ENCODE assay signal across 21 cellular contexts in the genomic region with DNA sequence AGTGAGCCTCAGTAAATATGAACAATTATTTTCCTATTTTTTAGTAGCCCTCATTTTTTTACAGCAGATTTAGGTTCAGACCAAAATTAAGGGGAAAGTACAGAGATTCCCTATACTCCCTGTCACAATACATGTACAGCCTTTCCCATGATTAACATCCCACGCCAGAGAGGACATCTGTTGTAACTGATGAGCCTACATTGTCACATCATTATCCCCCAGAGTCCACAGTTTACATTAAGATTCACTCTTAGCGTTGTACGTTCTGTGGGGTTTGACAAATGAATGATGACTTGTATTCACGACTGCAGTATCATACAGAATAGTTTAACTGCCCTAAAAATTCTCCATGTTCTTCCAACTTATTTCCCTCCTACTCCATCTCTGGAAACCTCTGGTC.
DNase-seq lines count a peak whose midpoint lies in the region; ATAC-seq and TF ChIP-seq lines count a peak whose summit lies in the region.
"Had no signal": no experiment of that assay in that cellular context is flagged by ENCODE, and none has a peak within 500 bp of the region (broad histone marks: within the 10 kb centered on the region; RNA-seq: fewer than 3 reads in every experiment).

No MANE protein-coding gene starts in this region.

- H3K36me3 ChIP-seq in trophoblast cell (ENCODE audit: control insufficient read depth in 1 of 2, insufficient read depth in 2 of 2, low read length in 2 of 2): no peaks in the 10 kb centered on the region
- H3K36me3 ChIP-seq: BE2C; BLaER1 treated with 17β-estradiol and CSF1 and Interleukin-3, amounts not matched to agents 10 nM and 100 nM; HAP-1 had no signal

- H2BK120ac ChIP-seq in trophoblast cell (ENCODE audit: insufficient read depth, low read length, poor library complexity): peak overlapping the region; percentile 100

- H3K9me3 ChIP-seq in trophoblast cell (ENCODE audit: insufficient read depth, low read depth, low read length): no peaks in the 10 kb centered on the region
- H3K9me3 ChIP-seq: A549, BE2C, HAP-1 had no signal

- H3K36me3 Mint-ChIP-seq in mesothelial cell of epicardium: peaks cover 5% of the 10 kb centered on the region
- H3K36me3 Mint-ChIP-seq: CD4-positive, alpha-beta memory T cell had no signal

- H3K4me3 Mint-ChIP-seq in mesothelial cell of epicardium: no peak overlapping the region
- H3K4me3 Mint-ChIP-seq: CD4-positive, alpha-beta memory T cell; HFFc6 had no signal

- no CpG with 5 or more reads among the region's 4 CpGs for WGBS in trophoblast cell (ENCODE audit: extremely low coverage, insufficient coverage, insufficient read length)

- H3K4me1 Mint-ChIP-seq in mesothelial cell of epicardium: peaks cover 43% of the 10 kb centered on the region

- H3K9ac ChIP-seq in trophoblast cell (ENCODE audit: low read length): no peak overlapping the region
- H3K9ac ChIP-seq: BLaER1 treated with 17β-estradiol and CSF1 and Interleukin-3, amounts not matched to agents 10 nM and 100 nM had no signal

- peak overlapping the region; percentile 84 for H2AK5ac ChIP-seq in trophoblast cell (ENCODE audit: low read length)

- peak overlapping the region; percentile 65 for H4K8ac ChIP-seq in trophoblast cell (ENCODE audit: low read depth, low read length)

- H3K79me1 ChIP-seq in trophoblast cell (ENCODE audit: low read length): peaks cover 59% of the 10 kb centered on the region

- TF ChIP-seq CTCF in mesothelial cell of epicardium (IDR thresholded peaks at IDR 0.05; ENCODE audit: unreplicated experiment): no peak

- peaks cover 27 to 39% of the 10 kb centered on the region in 2 experiments for H3K4me1 ChIP-seq in trophoblast cell (ENCODE audit: control insufficient read depth in 1 of 2, insufficient read depth in 2 of 2, low read length in 2 of 2)
- H3K4me1 ChIP-seq: A549, BE2C had no signal

- no peak overlapping the region for H3K23ac ChIP-seq in trophoblast cell (ENCODE audit: low read length)

- no peak overlapping the region for H3K18ac ChIP-seq in trophoblast cell (ENCODE audit: low read length)

- peak overlapping the region; percentile 98 for H3K27ac ChIP-seq in trophoblast cell (ENCODE audit: low read depth, low read length)
- H3K27ac ChIP-seq: A549; BLaER1 treated with 17β-estradiol and CSF1 and Interleukin-3, amounts not matched to agents 10 nM and 100 nM had no signal

- peak overlapping the region; percentile 91 for H3K27ac Mint-ChIP-seq in mesothelial cell of epicardium
- H3K27ac Mint-ChIP-seq: CD4-positive, alpha-beta memory T cell; HFFc6 had no signal

- peak overlapping the region; percentile 100 for H2BK12ac ChIP-seq in trophoblast cell (ENCODE audit: low read length)

- no peak overlapping the region for H3K4me2 ChIP-seq in trophoblast cell (ENCODE audit: low read length)
- H3K4me2 ChIP-seq: A549; BLaER1 treated with 17β-estradiol and CSF1 and Interleukin-3, amounts not matched to agents 10 nM and 100 nM had no signal

- peak overlapping the region; percentile 99 for H4K91ac ChIP-seq in trophoblast cell (ENCODE audit: low read depth, low read length)

- H3K4ac ChIP-seq in trophoblast cell (ENCODE audit: low read depth, low read length): peak overlapping the region; percentile 91

- H3K27me3 ChIP-seq in trophoblast cell (ENCODE audit: insufficient read depth, low read length): no peaks in the 10 kb centered on the region
- H3K27me3 ChIP-seq: BE2C; BLaER1 treated with 17β-estradiol and CSF1 and Interleukin-3, amounts not matched to agents 10 nM and 100 nM had no signal

- H3K14ac ChIP-seq in trophoblast cell (ENCODE audit: low read length): peak overlapping the region; percentile 77

- DNase-seq in NCI-H69 (lab: John Stamatoyannopoulos, UW) (peak; percentile 31), mesothelial cell of epicardium (ENCODE audit: low spot score in 2 of 2, unreplicated experiment in 2 of 2) (no peak), trophoblast cell (no peak), SKM-1 (lab: John Stamatoyannopoulos, UW; ENCODE audit: unreplicated experiment) (no peak)
- DNase-seq in activated T-cell treated with anti-CD3 and anti-CD28 coated beads, Interleukin-2, amount 50 U/mL, for 1 hour: no peak
- DNase-seq: 8988T; ACHN; AML-193; BE2C; Calu3; CD4-positive, alpha-beta memory T cell; COR-L47; DMS53; DMS79 treated with DMSO at 0.1 percent for 48 hours; GF-D8; GOT3; HFFc6 had no signal

- no peak overlapping the region for H3K4me3 ChIP-seq in trophoblast cell (ENCODE audit: low read depth, low read length)
- H3K4me3 ChIP-seq: A549; BLaER1 treated with 17β-estradiol and CSF1 and Interleukin-3, amounts not matched to agents 10 nM and 100 nM; HAP-1 had no signal

- H2AFZ ChIP-seq in trophoblast cell (ENCODE audit: insufficient read depth, low read length, poor library complexity): no peak overlapping the region

- H3K79me2 ChIP-seq in trophoblast cell (ENCODE audit: control insufficient read depth, insufficient read depth, low read length, poor library complexity): peaks cover 10% of the 10 kb centered on the region

- H2BK5ac ChIP-seq in trophoblast cell (ENCODE audit: low read depth, low read length, poor library complexity): peak overlapping the region; percentile 100

- peaks cover 10% of the 10 kb centered on the region for H3K9me3 Mint-ChIP-seq in mesothelial cell of epicardium

- peak overlapping the region; percentile 64 for H4K12ac ChIP-seq in trophoblast cell (ENCODE audit: low read depth, low read length)

- no peak for ATAC-seq in GM18502 (IDR thresholded peaks at IDR 0.05; ENCODE audit: poor library complexity, unreplicated experiment)
- ATAC-seq: A549 had no signal

- H3K27me3 Mint-ChIP-seq in mesothelial cell of epicardium (ENCODE audit: low read depth): no peaks in the 10 kb centered on the region
- H3K27me3 Mint-ChIP-seq: CD4-positive, alpha-beta memory T cell had no signal
